Comparison of ENCODE assay signal across 9 cellular contexts in genomic region chr11:118623291-118623655, GRCh38. TPM values are rescaled to one million over a fixed set of nuclear protein-coding genes. Genes with fewer than 3 reads are reported as not detected.
DNase-seq lines count a peak whose midpoint lies in the region; ATAC-seq and TF ChIP-seq lines count a peak whose summit lies in the region.
"Had no signal": no experiment of that assay in that cellular context is flagged by ENCODE, and none has a peak within 500 bp of the region (broad histone marks: within the 10 kb centered on the region; RNA-seq: fewer than 3 reads in every experiment).

No MANE protein-coding gene starts in this region.

- CTCF ChIA-PET in HEK293 (lab: Yijun Ruan, JAX), result interaction anchor here (0.8 to 3.8 kb wide), 5 partner anchors 11 to 37 kb away, joined by 3 to 31 read pairs (median 6); no protein-coding TSS in a partner anchor

- no peak overlapping the region for H3K4me3 ChIP-seq in HEK293 (ENCODE audit: low read depth, low read length)
- H3K4me3 ChIP-seq in epithelial cell of proximal tubule (ENCODE audit: low read depth, low read length), result peak overlapping the region; percentile 2
- peak overlapping the region; percentile 84 for H3K4me3 ChIP-seq in skeletal muscle satellite cell (ENCODE audit: low read length)

- ATAC-seq in GM21619 (IDR thresholded peaks at IDR 0.05; ENCODE audit: unreplicated experiment), result no peak

- H3K9me3 ChIP-seq in HEK293 (ENCODE audit: control insufficient read depth, insufficient read depth, low read depth, low read length) (no peaks in the 10 kb centered on the region), skeletal muscle satellite cell (replicated peaks; ENCODE audit: low read length) (no peaks in the 10 kb centered on the region)

- H3K27me3 ChIP-seq in skeletal muscle satellite cell (ENCODE audit: control insufficient read depth, insufficient read depth, low read length), result no peaks in the 10 kb centered on the region

- H3K36me3 ChIP-seq in HEK293 (ENCODE audit: control insufficient read depth in 2 of 2, insufficient read depth in 1 of 2, low read length in 2 of 2), result peaks cover 0 to 29% of the 10 kb centered on the region in 2 experiments; a peak in 1 of 3 replicates
- H3K36me3 ChIP-seq in skeletal muscle satellite cell (ENCODE audit: insufficient read depth, low read length), result peaks cover 43% of the 10 kb centered on the region

- POLR2A ChIA-PET in HEK293 (lab: Yijun Ruan, JAX), result interaction anchor here (1.2 to 6.5 kb wide), 3 partner anchors 11 to 17 kb away, joined by 3 to 72 read pairs (median 67); partner anchors contain the start of gene PHLDB1

- peak; percentile 99 for DNase-seq in NCI-H69 (lab: John Stamatoyannopoulos, UW)
- no peak for DNase-seq in epithelial cell of proximal tubule (ENCODE audit: low read depth)
- DNase-seq in medulla oblongata (ENCODE audit: extremely low spot score), result no peak
- DNase-seq in islet precursor cell, result no peak
- no peak for DNase-seq in effector CD8-positive, alpha-beta T cell (lab: John Stamatoyannopoulos, UW)

- H3K4me1 ChIP-seq in HEK293 (ENCODE audit: control insufficient read depth, insufficient read depth, low read length) (peaks cover 9% of the 10 kb centered on the region), skeletal muscle satellite cell (ENCODE audit: control insufficient read depth, insufficient read depth, low read length) (peaks cover 65% of the 10 kb centered on the region)

- peak overlapping the region; percentile 93 for H3K9ac ChIP-seq in skeletal muscle satellite cell (ENCODE audit: low read depth, low read length)

- H3K4me2 ChIP-seq in skeletal muscle satellite cell (ENCODE audit: low read length), result peak overlapping the region; percentile 94

- H3K27ac ChIP-seq in HEK293 (ENCODE audit: extremely low read depth, low read depth, low read length), result peak overlapping the region; percentile 43; the same call in 1 of the 2 replicates

- TF ChIP-seq CTCF in HEK293 (tag by site-specific recombination; IDR thresholded peaks at IDR 0.05) (no peak), epithelial cell of proximal tubule (conservative IDR thresholded peaks at IDR 0.05; ENCODE audit: low read depth, low read length) (no peak)

TF ChIP-seq in HEK293, 187 proteins besides CTCF, POLR2A, EP300 and RAD21 (continues in another document):
- TF ChIP-seq ZBTB20 (tag by site-specific recombination; IDR thresholded peaks at IDR 0.05), result peak; percentile 91
- peak; percentile 63 for TF ChIP-seq PRDM10 (tag by site-specific recombination; IDR thresholded peaks at IDR 0.05)
- no peak for TF ChIP-seq ZNF785 (tag by site-specific recombination; IDR thresholded peaks at IDR 0.05)
- no peak for TF ChIP-seq TRIM28 (IDR thresholded peaks at IDR 0.05; ENCODE audit: borderline replicate concordance, low read length)
- no peak for TF ChIP-seq GLI4 (tag by site-specific recombination; IDR thresholded peaks at IDR 0.05)
- no peak for TF ChIP-seq ZNF184 (tag by site-specific recombination; IDR thresholded peaks at IDR 0.05)
- no peak for TF ChIP-seq ZNF76 (tag by site-specific recombination; IDR thresholded peaks at IDR 0.05; ENCODE audit: borderline replicate concordance, low read depth)
- TF ChIP-seq ZSCAN5A (tag by site-specific recombination; IDR thresholded peaks at IDR 0.05), result no peak
- no peak for TF ChIP-seq MEIS1 (CRISPR knock-in tag; IDR thresholded peaks at IDR 0.05; ENCODE audit: borderline replicate concordance)
- no peak for TF ChIP-seq ELK4 (IDR thresholded peaks at IDR 0.05; ENCODE audit: borderline replicate concordance, low read depth, low read length)
- TF ChIP-seq ZNF544 (tag by site-specific recombination; IDR thresholded peaks at IDR 0.05), result no peak
- TF ChIP-seq REPIN1 (tag by site-specific recombination; IDR thresholded peaks at IDR 0.05; ENCODE audit: low read depth), result no peak
- no peak for TF ChIP-seq ZNF146 (tag by site-specific recombination; IDR thresholded peaks at IDR 0.05)
- no peak for TF ChIP-seq ZNF670 (tag by site-specific recombination; IDR thresholded peaks at IDR 0.05; ENCODE audit: low read depth)
- peak; percentile 59; the same call in 1 of the 2 replicates for TF ChIP-seq OSR2 (tag by site-specific recombination; IDR thresholded peaks at IDR 0.05)
- peak; percentile 88 for TF ChIP-seq ZBTB48 (tag by site-specific recombination; IDR thresholded peaks at IDR 0.05)
- no peak for TF ChIP-seq ZNF394 (tag by site-specific recombination; IDR thresholded peaks at IDR 0.05; ENCODE audit: borderline replicate concordance)
- TF ChIP-seq ZNF513 (tag by site-specific recombination; IDR thresholded peaks at IDR 0.05), result no peak
- TF ChIP-seq ZNF37A (tag by site-specific recombination; IDR thresholded peaks at IDR 0.05), result no peak
- TF ChIP-seq ZNF548 (tag by site-specific recombination; IDR thresholded peaks at IDR 0.05), result no peak

RNA-seq across cellular contexts. Expression of gene PHLDB1, which starts 15.9 kb away (rescaled TPM):
- total RNA-seq in epithelial cell of proximal tubule, result 49.8 and 64.2 TPM in 2 replicates
- 107 and 124 TPM in 2 replicates for total RNA-seq in skeletal muscle satellite cell (2012; rRNA removed)

RNA-seq across cellular contexts. Expression of gene ARCN1, which starts 51.1 kb away (rescaled TPM):
- total RNA-seq in epithelial cell of proximal tubule, result 88.7 and 111 TPM in 2 replicates
- total RNA-seq in skeletal muscle satellite cell (2012; rRNA removed), result 161 and 162 TPM in 2 replicates

RNA-seq across cellular contexts. Expression of gene TREH, which starts 56.2 kb away (rescaled TPM):
- total RNA-seq in epithelial cell of proximal tubule, result not detected in 2 replicates
- not detected in 2 replicates for total RNA-seq in skeletal muscle satellite cell (2012; rRNA removed)
- total RNA-seq: myocyte had no signal

RNA-seq across cellular contexts. Expression of gene IFT46, which starts 57.5 kb away (rescaled TPM):
- 13.5 and 15.8 TPM in 2 replicates for total RNA-seq in epithelial cell of proximal tubule
- total RNA-seq in skeletal muscle satellite cell (2012; rRNA removed), result 31.2 and 40.6 TPM in 2 replicates
